In genomic region chr12:108296933-108297332, GRCh38 we compare ENCODE assay signal across 1 cellular context.
TF ChIP-seq lines count a peak whose summit lies in the region.

No MANE protein-coding gene starts in this region.

TF ChIP-seq in HepG2, 621 proteins besides CTCF, POLR2A, EP300 and RAD21 (continued from another document):
- TF ChIP-seq, protein P1, sequence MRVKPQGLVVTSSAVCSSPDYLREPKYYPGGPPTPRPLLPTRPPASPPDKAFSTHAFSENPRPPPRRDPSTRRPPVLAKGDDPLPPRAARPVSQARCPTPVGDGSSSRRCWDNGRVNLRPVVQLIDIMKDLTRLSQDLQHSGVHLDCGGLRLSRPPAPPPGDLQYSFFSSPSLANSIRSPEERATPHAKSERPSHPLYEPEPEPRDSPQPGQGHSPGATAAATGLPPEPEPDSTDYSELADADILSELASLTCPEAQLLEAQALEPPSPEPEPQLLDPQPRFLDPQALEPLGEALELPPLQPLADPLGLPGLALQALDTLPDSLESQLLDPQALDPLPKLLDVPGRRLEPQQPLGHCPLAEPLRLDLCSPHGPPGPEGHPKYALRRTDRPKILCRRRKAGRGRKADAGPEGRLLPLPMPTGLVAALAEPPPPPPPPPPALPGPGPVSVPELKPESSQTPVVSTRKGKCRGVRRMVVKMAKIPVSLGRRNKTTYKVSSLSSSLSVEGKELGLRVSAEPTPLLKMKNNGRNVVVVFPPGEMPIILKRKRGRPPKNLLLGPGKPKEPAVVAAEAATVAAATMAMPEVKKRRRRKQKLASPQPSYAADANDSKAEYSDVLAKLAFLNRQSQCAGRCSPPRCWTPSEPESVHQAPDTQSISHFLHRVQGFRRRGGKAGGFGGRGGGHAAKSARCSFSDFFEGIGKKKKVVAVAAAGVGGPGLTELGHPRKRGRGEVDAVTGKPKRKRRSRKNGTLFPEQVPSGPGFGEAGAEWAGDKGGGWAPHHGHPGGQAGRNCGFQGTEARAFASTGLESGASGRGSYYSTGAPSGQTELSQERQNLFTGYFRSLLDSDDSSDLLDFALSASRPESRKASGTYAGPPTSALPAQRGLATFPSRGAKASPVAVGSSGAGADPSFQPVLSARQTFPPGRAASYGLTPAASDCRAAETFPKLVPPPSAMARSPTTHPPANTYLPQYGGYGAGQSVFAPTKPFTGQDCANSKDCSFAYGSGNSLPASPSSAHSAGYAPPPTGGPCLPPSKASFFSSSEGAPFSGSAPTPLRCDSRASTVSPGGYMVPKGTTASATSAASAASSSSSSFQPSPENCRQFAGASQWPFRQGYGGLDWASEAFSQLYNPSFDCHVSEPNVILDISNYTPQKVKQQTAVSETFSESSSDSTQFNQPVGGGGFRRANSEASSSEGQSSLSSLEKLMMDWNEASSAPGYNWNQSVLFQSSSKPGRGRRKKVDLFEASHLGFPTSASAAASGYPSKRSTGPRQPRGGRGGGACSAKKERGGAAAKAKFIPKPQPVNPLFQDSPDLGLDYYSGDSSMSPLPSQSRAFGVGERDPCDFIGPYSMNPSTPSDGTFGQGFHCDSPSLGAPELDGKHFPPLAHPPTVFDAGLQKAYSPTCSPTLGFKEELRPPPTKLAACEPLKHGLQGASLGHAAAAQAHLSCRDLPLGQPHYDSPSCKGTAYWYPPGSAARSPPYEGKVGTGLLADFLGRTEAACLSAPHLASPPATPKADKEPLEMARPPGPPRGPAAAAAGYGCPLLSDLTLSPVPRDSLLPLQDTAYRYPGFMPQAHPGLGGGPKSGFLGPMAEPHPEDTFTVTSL (CRISPR knock-in tag; IDR thresholded peaks at IDR 0.05; ENCODE audit: borderline replicate concordance) = no peak
- TF ChIP-seq GTF3A (CRISPR knock-in tag; conservative IDR thresholded peaks at IDR 0.05) (no peak), ZNF577 (CRISPR knock-in tag; IDR thresholded peaks at IDR 0.05; ENCODE audit: borderline replicate concordance, low read depth) (no peak), ZNF331 (CRISPR knock-in tag; IDR thresholded peaks at IDR 0.05) (no peak)
- TF ChIP-seq, protein P2, sequence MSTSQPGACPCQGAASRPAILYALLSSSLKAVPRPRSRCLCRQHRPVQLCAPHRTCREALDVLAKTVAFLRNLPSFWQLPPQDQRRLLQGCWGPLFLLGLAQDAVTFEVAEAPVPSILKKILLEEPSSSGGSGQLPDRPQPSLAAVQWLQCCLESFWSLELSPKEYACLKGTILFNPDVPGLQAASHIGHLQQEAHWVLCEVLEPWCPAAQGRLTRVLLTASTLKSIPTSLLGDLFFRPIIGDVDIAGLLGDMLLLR (CRISPR knock-in tag; IDR thresholded peaks at IDR 0.05) = no peak
